19 cellular contexts compared by ENCODE assay signal in the genomic region with DNA sequence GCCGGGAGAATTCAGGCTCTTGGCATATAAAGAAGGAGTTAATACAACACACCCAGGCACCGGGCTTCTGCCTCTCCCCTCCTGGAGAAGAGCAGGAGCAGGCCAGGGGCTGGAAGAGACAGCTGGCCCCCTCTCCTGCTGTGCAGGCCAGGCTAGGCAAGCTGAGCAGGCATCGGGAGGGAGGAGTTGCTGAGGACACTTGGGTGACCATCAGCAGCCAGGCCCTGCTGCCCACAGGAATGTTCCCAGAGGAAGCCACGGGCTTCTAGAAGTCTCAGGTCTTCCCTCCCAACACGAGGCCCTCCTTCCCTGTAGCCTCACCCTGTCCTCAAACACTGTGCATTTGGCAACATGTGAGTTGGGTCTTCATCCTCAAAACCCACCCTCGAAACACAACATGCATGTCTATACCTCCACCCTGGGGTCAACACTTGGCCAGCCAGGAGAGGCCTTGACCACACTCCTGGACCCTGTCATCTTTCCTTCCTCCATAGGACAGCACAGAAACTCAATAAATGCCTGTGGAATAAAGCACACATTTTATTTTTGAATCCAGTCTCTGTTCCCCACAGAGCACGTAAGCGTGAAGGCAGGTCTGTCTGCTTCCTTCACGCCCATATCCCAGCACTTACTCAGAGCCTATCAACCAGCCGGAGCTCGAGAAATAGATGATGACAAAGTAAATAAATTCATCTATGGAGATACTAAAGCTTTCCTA.
DNase-seq lines count a peak whose midpoint lies in the region; ATAC-seq, FAIRE-seq and TF ChIP-seq lines count a peak whose summit lies in the region.
"Had no signal": no experiment of that assay in that cellular context is flagged by ENCODE, and none has a peak within 500 bp of the region (broad histone marks: within the 10 kb centered on the region; RNA-seq: fewer than 3 reads in every experiment).

No MANE protein-coding gene starts in this region.

- no peaks in the 10 kb centered on the region for H4K20me1 ChIP-seq in astrocyte (ENCODE audit: insufficient read depth, low read length)

- H3K4me1 Mint-ChIP-seq in astrocyte (ENCODE audit: low read depth, unreplicated experiment) = peaks cover 3% of the 10 kb centered on the region
- peaks cover 10 to 44% of the 10 kb centered on the region in 2 donors for H3K4me1 Mint-ChIP-seq in natural killer cell

- H3K4me3 Mint-ChIP-seq in astrocyte (ENCODE audit: unreplicated experiment) (no peak overlapping the region), natural killer cell (no peak overlapping the region)
- H3K4me3 Mint-ChIP-seq: activated naive CD8-positive, alpha-beta T cell; natural killer cell treated with Interleukin-12 subunit alpha and Interleukin-12 subunit beta and Interleukin-15 and Interleukin-18, amount 100 ng/mL, for 72 hours; T-helper 1 cell treated with Interleukin-12 subunit alpha and Interleukin-12 subunit beta and Interleukin-4 antibody, amounts not matched to agents 30 μg/mL and 1 μg/mL, for 36 hours had no signal

- FAIRE-seq in astrocyte (lab: Jason Lieb, UNC) = no peak
- FAIRE-seq: RCC 7860 had no signal

- H3K4me1 ChIP-seq in astrocyte (ENCODE audit: insufficient read depth, low read length) (no peaks in the 10 kb centered on the region), heart left ventricle (peaks cover 0 to 12% (median 0%) of the 10 kb centered on the region in 12 donors), skeletal muscle satellite cell (ENCODE audit: control insufficient read depth, insufficient read depth, low read length) (peaks cover 18% of the 10 kb centered on the region)

- no peak overlapping the region for H3K27ac ChIP-seq in astrocyte (ENCODE audit: low read depth, low read length)
- peak overlapping the region in 10 of 12 donors; percentile 16 to 68 (median 46) for H3K27ac ChIP-seq in heart left ventricle
- H3K27ac ChIP-seq: left lung had no signal

- no peak overlapping the region for H3K4me3 ChIP-seq in astrocyte (ENCODE audit: insufficient read depth, low read depth, low read length)
- no peak overlapping the region for H3K4me3 ChIP-seq in heart left ventricle
- no peak overlapping the region for H3K4me3 ChIP-seq in skeletal muscle satellite cell (ENCODE audit: low read length)
- H3K4me3 ChIP-seq: left lung had no signal

- peaks cover 3% of the 10 kb centered on the region for H3K9me3 ChIP-seq in astrocyte (ENCODE audit: insufficient read depth, low read depth, low read length)
- H3K9me3 ChIP-seq in heart left ventricle = peaks cover 0 to 19% (median 3%) of the 10 kb centered on the region in 12 donors
- H3K9me3 ChIP-seq in skeletal muscle satellite cell (replicated peaks; ENCODE audit: low read length) = no peaks in the 10 kb centered on the region

- H3K27me3 ChIP-seq in astrocyte (ENCODE audit: insufficient read depth, low read length) = no peaks in the 10 kb centered on the region
- H3K27me3 ChIP-seq in heart left ventricle = no peaks in the 10 kb centered on the region
- peaks cover 11% of the 10 kb centered on the region for H3K27me3 ChIP-seq in skeletal muscle satellite cell (ENCODE audit: control insufficient read depth, insufficient read depth, low read length)
- H3K27me3 ChIP-seq: left lung had no signal

- H3K27me3 Mint-ChIP-seq in astrocyte (ENCODE audit: low read depth, unreplicated experiment) (peaks cover 5% of the 10 kb centered on the region), natural killer cell (ENCODE audit: low read depth in 2 of 2) (no peaks in the 10 kb centered on the region)
- H3K27me3 Mint-ChIP-seq: activated naive CD8-positive, alpha-beta T cell; natural killer cell treated with Interleukin-12 subunit alpha and Interleukin-12 subunit beta and Interleukin-15 and Interleukin-18, amount 100 ng/mL, for 72 hours had no signal

- H3K9me3 Mint-ChIP-seq in astrocyte (ENCODE audit: unreplicated experiment) = peaks cover 22% of the 10 kb centered on the region
- H3K9me3 Mint-ChIP-seq in natural killer cell = peaks cover 0 to 2% of the 10 kb centered on the region in 2 donors
- peaks cover 28 to 35% of the 10 kb centered on the region in 2 donors for H3K9me3 Mint-ChIP-seq in activated naive CD4-positive, alpha-beta T cell treated with anti-CD3 and anti-CD28 coated beads, Interleukin-2, amount 50 U/mL, for 72 hours

- H3K4me2 ChIP-seq in astrocyte (ENCODE audit: low read length) = no peak overlapping the region
- peak overlapping the region; percentile 7 for H3K4me2 ChIP-seq in skeletal muscle satellite cell (ENCODE audit: low read length)

- no peak for TF ChIP-seq POLR2A in heart left ventricle (IDR thresholded peaks at IDR 0.05)

- H2AFZ ChIP-seq in astrocyte (ENCODE audit: low read depth, low read length) = no peak overlapping the region

- H3K36me3 Mint-ChIP-seq in astrocyte (ENCODE audit: low read depth, unreplicated experiment) = peaks cover 2% of the 10 kb centered on the region
- H3K36me3 Mint-ChIP-seq in natural killer cell = peaks cover 28% of the 10 kb centered on the region
- peaks cover 31 to 48% of the 10 kb centered on the region in 2 donors for H3K36me3 Mint-ChIP-seq in activated naive CD4-positive, alpha-beta T cell treated with anti-CD3 and anti-CD28 coated beads, Interleukin-2, amount 50 U/mL, for 72 hours

- peak overlapping the region; percentile 34 for H3K27ac Mint-ChIP-seq in astrocyte (ENCODE audit: unreplicated experiment)
- no peak overlapping the region for H3K27ac Mint-ChIP-seq in natural killer cell
- no peak overlapping the region for H3K27ac Mint-ChIP-seq in activated naive CD4-positive, alpha-beta T cell treated with anti-CD3 and anti-CD28 coated beads, Interleukin-2, amount 50 U/mL, for 72 hours
- H3K27ac Mint-ChIP-seq: activated naive CD8-positive, alpha-beta T cell; natural killer cell treated with Interleukin-12 subunit alpha and Interleukin-12 subunit beta and Interleukin-15 and Interleukin-18, amount 100 ng/mL, for 72 hours; T-helper 1 cell treated with Interleukin-12 subunit alpha and Interleukin-12 subunit beta and Interleukin-4 antibody, amounts not matched to agents 30 μg/mL and 1 μg/mL, for 36 hours had no signal

- no peak for DNase-seq in astrocyte (ENCODE audit: low read depth)
- DNase-seq in heart left ventricle = no peak
- no peak for DNase-seq in natural killer cell
- no peak for DNase-seq in activated naive CD4-positive, alpha-beta T cell treated with anti-CD3 and anti-CD28 coated beads, Interleukin-2, amount 50 U/mL, for 72 hours (ENCODE audit: low spot score in 2 of 2)
- DNase-seq in HPDE6-E6E7 (ENCODE audit: extremely low spot score) = no peak
- DNase-seq in NOMO-1 treated with DMSO at 0.1 percent for 48 hours (lab: John Stamatoyannopoulos, UW; ENCODE audit: unreplicated experiment) = no peak
- DNase-seq: activated CD8-positive, alpha-beta memory T cell treated with anti-CD3 and anti-CD28 coated beads, Interleukin-2, amount 50 U/mL, for 48 hours; cerebellar nuclear complex; left lung; NCI-H2029 treated with DMSO at 0.1 percent for 48 hours; NCI-H748 treated with DMSO at 0.1 percent for 48 hours; stimulated activated naive CD8-positive, alpha-beta T cell treated with anti-CD3 and anti-CD28 coated beads, Interleukin-15, Interleukin-2, amounts not matched to agents 100 U/mL and 50 U/mL, for 24 hours had no signal

- H3K9ac ChIP-seq in astrocyte (ENCODE audit: low read length) (no peak overlapping the region), skeletal muscle satellite cell (ENCODE audit: low read depth, low read length) (no peak overlapping the region)

- H3K36me3 ChIP-seq in astrocyte (ENCODE audit: insufficient read depth, low read length) = no peaks in the 10 kb centered on the region
- H3K36me3 ChIP-seq in heart left ventricle = no peaks in the 10 kb centered on the region
- H3K36me3 ChIP-seq in skeletal muscle satellite cell (ENCODE audit: insufficient read depth, low read length) = no peaks in the 10 kb centered on the region
- H3K36me3 ChIP-seq: left lung had no signal

- WGBS in heart left ventricle, 4 donors = 72 to 74% (median 73%) methylated on average over 11 of the region's 11 CpGs

- intact Hi-C loops in heart left ventricle (cut with DNase I) (no loop called here), natural killer cell (cut with micrococcal nuclease) (no loop called here)

- ATAC-seq in GM21390 (IDR thresholded peaks at IDR 0.05; ENCODE audit: unreplicated experiment) (peak; percentile 35), heart left ventricle (peak; percentile 32 to 76 (median 61)), natural killer cell (no peak)
- no peak for ATAC-seq in activated naive CD4-positive, alpha-beta T cell treated with anti-CD3 and anti-CD28 coated beads, Interleukin-2, amount 50 U/mL, for 72 hours
- ATAC-seq: activated CD4-positive, CD25-positive, alpha-beta regulatory T cell treated with anti-CD3 and anti-CD28 coated beads, Interleukin-2, amount 50 U/mL, for 24 hours; left lung; natural killer cell treated with Interleukin-12 subunit alpha and Interleukin-12 subunit beta and Interleukin-15 and Interleukin-18, amount 100 ng/mL, for 72 hours; stimulated activated naive CD8-positive, alpha-beta T cell treated with anti-CD3 and anti-CD28 coated beads, Interleukin-15, Interleukin-2, amounts not matched to agents 100 U/mL and 50 U/mL, for 24 hours had no signal

- TF ChIP-seq CTCF in astrocyte (IDR thresholded peaks at IDR 0.05; ENCODE audit: insufficient read depth, low read depth, low read length) (no peak), heart left ventricle (IDR thresholded peaks at IDR 0.05) (no peak), natural killer cell (IDR thresholded peaks at IDR 0.05) (no peak)

- H3K79me2 ChIP-seq in astrocyte (ENCODE audit: insufficient read depth, low read length) = no peaks in the 10 kb centered on the region

Comparison
In these comparisons a context has a peak if more than half of its experiments do, and no peak if none do; other contexts are left out.
1. ATAC-seq: peak in GM21390 (single experiment) and heart left ventricle (4 of 4); none in natural killer cell (0 of 3) and activated naive CD4-positive, alpha-beta T cell treated with anti-CD3 and anti-CD28 coated beads, Interleukin-2, amount 50 U/mL, for 72 hours (0 of 2).